5 cellular contexts compared by ENCODE assay signal in genomic region chr20:46227275-46227767, GRCh38.
"Had no signal": no experiment of that assay in that cellular context is flagged by ENCODE, and none has a peak within 500 bp of the region (broad histone marks: within the 10 kb centered on the region; RNA-seq: fewer than 3 reads in every experiment).

No MANE protein-coding gene starts in this region.

- H3K4me1 ChIP-seq: HAP-1 had no signal

- DNase-seq: Karpas-422, KBM-7 had no signal

- H3K9me3 ChIP-seq: HAP-1 had no signal

- H3K36me3 ChIP-seq: HAP-1 had no signal

- H3K27ac ChIP-seq: GM23248, KMS-11 had no signal

- H3K4me3 ChIP-seq: GM23248, HAP-1 had no signal
